ENCODE assay signal across 8 cellular contexts in the genomic region with DNA sequence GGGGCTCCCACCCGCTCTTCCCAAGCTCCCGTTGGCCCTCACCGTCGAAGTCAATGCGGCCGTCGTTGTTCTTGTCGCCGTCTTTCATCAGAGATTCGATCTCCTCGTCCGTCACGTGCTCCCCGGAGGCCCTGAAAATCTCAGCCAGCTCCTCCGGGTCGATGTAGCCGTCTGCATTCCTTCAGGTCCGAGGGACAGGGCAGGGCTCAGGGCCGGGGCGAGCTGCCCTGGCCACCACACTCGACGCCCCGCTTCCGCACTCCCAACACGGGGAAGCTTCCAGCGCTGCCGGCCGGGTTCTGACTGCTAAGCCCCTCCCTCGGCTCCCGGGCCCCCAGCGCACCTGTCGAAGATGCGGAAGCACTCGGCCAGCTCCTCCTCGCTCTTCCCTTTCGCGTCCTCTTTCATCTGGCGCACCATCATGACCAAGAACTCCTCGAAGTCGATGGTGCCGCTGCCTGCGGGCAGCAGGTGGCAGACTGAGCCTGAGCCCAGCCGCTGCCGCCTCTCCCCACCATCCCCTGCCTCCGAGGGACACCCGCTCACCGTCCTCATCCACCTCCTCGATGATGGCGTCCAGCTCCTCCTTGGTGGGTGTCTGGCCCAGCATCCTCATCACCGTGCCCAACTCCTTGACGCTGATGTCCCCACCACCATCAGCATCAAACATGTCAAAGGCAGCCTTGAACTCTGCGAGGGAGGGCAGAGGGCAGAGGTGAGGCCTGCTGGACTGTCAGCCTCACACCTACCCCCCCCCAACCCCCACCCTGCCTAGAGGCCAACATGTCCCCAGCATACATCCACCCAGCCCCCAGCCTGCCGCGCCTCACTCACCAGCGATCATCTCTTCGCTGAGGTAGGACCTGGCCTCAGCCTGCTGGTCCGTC. TPM values are rescaled to one million over a fixed set of nuclear protein-coding genes. Genes with fewer than 3 reads are reported as not detected.
DNase-seq lines count a peak whose midpoint lies in the region; ATAC-seq and TF ChIP-seq lines count a peak whose summit lies in the region.

No MANE protein-coding gene starts in this region.

- peak overlapping the region; percentile 77 to 90 for H3K4me3 Mint-ChIP-seq in activated T-cell treated with anti-CD3 and anti-CD28 coated beads, Interleukin-2, amount 50 U/mL, for 72 hours
- H3K4me3 Mint-ChIP-seq in progenitor cell of endocrine pancreas (ENCODE audit: low read depth), result peak overlapping the region; percentile 3

- peak; percentile 94 for DNase-seq in DMS53 (lab: John Stamatoyannopoulos, UW)
- peak; percentile 33 for DNase-seq in NCI-H146 treated with DMSO at 0.1 percent for 48 hours (lab: John Stamatoyannopoulos, UW; ENCODE audit: unreplicated experiment)
- peak; percentile 64 to 67 for DNase-seq in activated T-cell treated with anti-CD3 and anti-CD28 coated beads, Interleukin-2, amount 50 U/mL, for 72 hours
- DNase-seq in fibroblast of villous mesenchyme (ENCODE audit: low read depth), result no peak
- peak; percentile 15 for DNase-seq in progenitor cell of endocrine pancreas (ENCODE audit: low spot score, unreplicated experiment)

- peaks cover 18% of the 10 kb centered on the region for H3K4me1 Mint-ChIP-seq in activated T-cell treated with anti-CD3 and anti-CD28 coated beads, Interleukin-2, amount 50 U/mL, for 72 hours (ENCODE audit: low read depth)
- H3K4me1 Mint-ChIP-seq in progenitor cell of endocrine pancreas (ENCODE audit: low read depth), result no peaks in the 10 kb centered on the region

- H3K9me3 Mint-ChIP-seq in activated T-cell treated with anti-CD3 and anti-CD28 coated beads, Interleukin-2, amount 50 U/mL, for 72 hours, result no peaks in the 10 kb centered on the region
- H3K9me3 Mint-ChIP-seq in progenitor cell of endocrine pancreas (ENCODE audit: low read depth), result no peaks in the 10 kb centered on the region

- TF ChIP-seq CTCF in fibroblast of villous mesenchyme (IDR thresholded peaks at IDR 0.05; ENCODE audit: insufficient read depth, low read depth, low read length), result peak; percentile 50
- peak; percentile 36 for TF ChIP-seq CTCF in progenitor cell of endocrine pancreas (IDR thresholded peaks at IDR 0.05; ENCODE audit: unreplicated experiment)

- H3K27ac Mint-ChIP-seq in activated T-cell treated with anti-CD3 and anti-CD28 coated beads, Interleukin-2, amount 50 U/mL, for 72 hours, result no peak overlapping the region
- no peak overlapping the region for H3K27ac Mint-ChIP-seq in progenitor cell of endocrine pancreas

- H3K4me3 ChIP-seq in fibroblast of villous mesenchyme (ENCODE audit: low read depth, low read length), result no peak overlapping the region

- H3K36me3 Mint-ChIP-seq in activated T-cell treated with anti-CD3 and anti-CD28 coated beads, Interleukin-2, amount 50 U/mL, for 72 hours (ENCODE audit: insufficient read depth in 2 of 2), result no peaks in the 10 kb centered on the region
- no peaks in the 10 kb centered on the region for H3K36me3 Mint-ChIP-seq in progenitor cell of endocrine pancreas (ENCODE audit: insufficient read depth)

- peaks cover 41% of the 10 kb centered on the region for H3K27me3 Mint-ChIP-seq in activated T-cell treated with anti-CD3 and anti-CD28 coated beads, Interleukin-2, amount 50 U/mL, for 72 hours (ENCODE audit: low read depth)
- H3K27me3 Mint-ChIP-seq in progenitor cell of endocrine pancreas, result peaks cover 31% of the 10 kb centered on the region

- peak; percentile 79 to 87 for ATAC-seq in activated T-cell treated with anti-CD3 and anti-CD28 coated beads, Interleukin-2, amount 50 U/mL, for 72 hours (replicated peaks in 1 of 2)
- ATAC-seq in HG02763 (IDR thresholded peaks at IDR 0.05; ENCODE audit: unreplicated experiment) (no peak), HG03565 (IDR thresholded peaks at IDR 0.05; ENCODE audit: unreplicated experiment) (no peak), GM21423 (IDR thresholded peaks at IDR 0.05; ENCODE audit: unreplicated experiment) (no peak)

RNA-seq across cellular contexts. Expression of gene TNNC2, which starts 2.9 kb away (rescaled TPM):
- total RNA-seq in activated T-cell treated with anti-CD3 and anti-CD28 coated beads, Interleukin-2, amount 50 U/mL, for 72 hours, result under 1 TPM in 1 of 2 donors, not detected in 1; 0.49 TPM
- 0.32 and 0.43 TPM in 2 replicates for total RNA-seq in fibroblast of villous mesenchyme
- 0.67 TPM in 1 of 2 replicates, not detected in the other for total RNA-seq in progenitor cell of endocrine pancreas

RNA-seq across cellular contexts. Expression of gene SNX21, which starts 9.4 kb away (rescaled TPM):
- 1 to 10 TPM; 1.8 to 2.4 TPM for total RNA-seq in activated T-cell treated with anti-CD3 and anti-CD28 coated beads, Interleukin-2, amount 50 U/mL, for 72 hours
- 50.5 and 60.9 TPM in 2 replicates for total RNA-seq in fibroblast of villous mesenchyme
- 12.2 and 13.1 TPM in 2 replicates for total RNA-seq in progenitor cell of endocrine pancreas

RNA-seq across cellular contexts. Expression of gene UBE2C, which starts 11.7 kb away (rescaled TPM):
- 100 to 1,000 TPM; 171 to 197 TPM for total RNA-seq in activated T-cell treated with anti-CD3 and anti-CD28 coated beads, Interleukin-2, amount 50 U/mL, for 72 hours
- total RNA-seq in fibroblast of villous mesenchyme, result 13.5 and 26.3 TPM in 2 replicates
- total RNA-seq in progenitor cell of endocrine pancreas, result 63.9 and 69.0 TPM in 2 replicates

RNA-seq across cellular contexts. Expression of gene DNTTIP1, which starts 32.4 kb away (rescaled TPM):
- 10 to 100 TPM; 35.0 to 36.3 TPM for total RNA-seq in activated T-cell treated with anti-CD3 and anti-CD28 coated beads, Interleukin-2, amount 50 U/mL, for 72 hours
- total RNA-seq in fibroblast of villous mesenchyme (9.5 and 12.6 TPM in 2 replicates), progenitor cell of endocrine pancreas (29.3 and 33.4 TPM in 2 replicates)

RNA-seq across cellular contexts. Expression of gene WFDC3, which starts 32.5 kb away (rescaled TPM):
- total RNA-seq in activated T-cell treated with anti-CD3 and anti-CD28 coated beads, Interleukin-2, amount 50 U/mL, for 72 hours, result under 1 TPM in 1 of 2 donors, not detected in 1; 0.67 TPM
- total RNA-seq in fibroblast of villous mesenchyme, result 0.43 TPM in 1 of 2 replicates, not detected in the other
- 0.62 and 0.84 TPM in 2 replicates for total RNA-seq in progenitor cell of endocrine pancreas

Comparison
In these comparisons a context has a peak if more than half of its experiments do, and no peak if none do; other contexts are left out.
1. ATAC-seq: peak in activated T-cell treated with anti-CD3 and anti-CD28 coated beads, Interleukin-2, amount 50 U/mL, for 72 hours (2 of 2); none in HG02763 (single experiment), HG03565 (single experiment) and GM21423 (single experiment).